Comparison of ENCODE assay signal across 1 cellular context in the genomic region with DNA sequence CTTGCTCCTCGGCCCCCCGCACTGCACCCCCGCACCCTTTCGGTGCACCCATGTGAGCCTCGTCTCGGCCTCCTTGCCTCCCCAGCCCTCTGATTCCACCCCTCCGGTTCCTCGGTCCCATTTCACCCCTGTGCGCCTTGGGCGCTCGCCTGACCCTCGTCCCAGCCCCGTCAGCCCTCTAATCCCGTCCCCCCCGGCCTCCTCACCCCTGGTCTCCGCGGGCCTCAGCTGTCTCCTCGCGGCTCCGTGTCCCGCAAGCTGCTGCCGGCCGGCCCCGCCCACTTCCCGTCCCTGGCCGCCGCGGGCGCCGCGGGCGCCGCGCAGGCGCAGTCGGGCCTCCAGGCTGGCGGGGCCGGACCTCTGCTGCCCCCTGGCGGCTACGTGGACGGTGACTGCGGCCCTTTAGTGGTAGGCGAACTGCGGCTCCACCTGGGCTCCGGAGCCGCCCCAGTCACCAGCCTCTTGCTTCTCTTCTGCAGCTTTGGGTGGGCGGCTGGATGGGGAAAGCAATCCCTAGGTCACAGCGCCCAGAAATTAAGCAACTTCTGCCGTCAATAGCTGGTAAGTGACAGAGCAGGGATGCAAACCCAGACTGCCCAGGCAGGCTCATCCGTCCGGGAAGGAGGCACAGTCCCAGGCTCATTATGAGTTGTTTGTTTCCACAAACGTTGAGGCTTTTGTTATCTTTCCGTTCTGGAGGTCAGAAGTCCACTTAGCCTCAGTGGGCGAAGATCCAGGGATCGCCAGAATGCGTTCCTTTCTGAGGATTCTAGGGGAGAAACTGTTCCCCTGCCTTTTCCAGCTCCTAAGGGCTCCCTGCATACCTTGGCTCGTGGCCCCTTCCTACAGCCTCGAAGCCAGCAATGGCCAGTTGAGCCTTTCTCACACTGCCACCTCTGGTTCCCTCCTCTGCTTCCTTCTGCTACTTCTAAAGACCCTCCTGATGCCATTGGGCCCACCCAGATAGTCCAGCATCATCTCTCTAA.
TF ChIP-seq lines count a peak whose summit lies in the region.

Gene PPM1F (minus strand): TSS at position 263 of the 986 bp plus-strand sequence. CDS start 6,800 bp downstream, outside the sequence.

TF ChIP-seq in GM23338, 12 proteins besides CTCF, POLR2A, EP300 and RAD21 (continued from another document):
- TF ChIP-seq ZNF462 (CRISPR knock-in tag; IDR thresholded peaks at IDR 0.05) (no peak), ZNF331 (CRISPR knock-in tag; IDR thresholded peaks at IDR 0.05; ENCODE audit: low read depth) (no peak)
- TF ChIP-seq, protein P1, sequence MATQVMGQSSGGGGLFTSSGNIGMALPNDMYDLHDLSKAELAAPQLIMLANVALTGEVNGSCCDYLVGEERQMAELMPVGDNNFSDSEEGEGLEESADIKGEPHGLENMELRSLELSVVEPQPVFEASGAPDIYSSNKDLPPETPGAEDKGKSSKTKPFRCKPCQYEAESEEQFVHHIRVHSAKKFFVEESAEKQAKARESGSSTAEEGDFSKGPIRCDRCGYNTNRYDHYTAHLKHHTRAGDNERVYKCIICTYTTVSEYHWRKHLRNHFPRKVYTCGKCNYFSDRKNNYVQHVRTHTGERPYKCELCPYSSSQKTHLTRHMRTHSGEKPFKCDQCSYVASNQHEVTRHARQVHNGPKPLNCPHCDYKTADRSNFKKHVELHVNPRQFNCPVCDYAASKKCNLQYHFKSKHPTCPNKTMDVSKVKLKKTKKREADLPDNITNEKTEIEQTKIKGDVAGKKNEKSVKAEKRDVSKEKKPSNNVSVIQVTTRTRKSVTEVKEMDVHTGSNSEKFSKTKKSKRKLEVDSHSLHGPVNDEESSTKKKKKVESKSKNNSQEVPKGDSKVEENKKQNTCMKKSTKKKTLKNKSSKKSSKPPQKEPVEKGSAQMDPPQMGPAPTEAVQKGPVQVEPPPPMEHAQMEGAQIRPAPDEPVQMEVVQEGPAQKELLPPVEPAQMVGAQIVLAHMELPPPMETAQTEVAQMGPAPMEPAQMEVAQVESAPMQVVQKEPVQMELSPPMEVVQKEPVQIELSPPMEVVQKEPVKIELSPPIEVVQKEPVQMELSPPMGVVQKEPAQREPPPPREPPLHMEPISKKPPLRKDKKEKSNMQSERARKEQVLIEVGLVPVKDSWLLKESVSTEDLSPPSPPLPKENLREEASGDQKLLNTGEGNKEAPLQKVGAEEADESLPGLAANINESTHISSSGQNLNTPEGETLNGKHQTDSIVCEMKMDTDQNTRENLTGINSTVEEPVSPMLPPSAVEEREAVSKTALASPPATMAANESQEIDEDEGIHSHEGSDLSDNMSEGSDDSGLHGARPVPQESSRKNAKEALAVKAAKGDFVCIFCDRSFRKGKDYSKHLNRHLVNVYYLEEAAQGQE (IDR thresholded peaks at IDR 0.05; ENCODE audit: unreplicated experiment): no peak
